In genomic region chr11:47269829-47270305, GRCh38 we compare ENCODE assay signal across 1 cellular context.
TF ChIP-seq lines count a peak whose summit lies in the region.

TSS of gene MADD (plus strand) at chr11:47270133.

TF ChIP-seq in K562, 482 proteins besides CTCF, POLR2A, EP300 and RAD21 (continued from another document and continues in another):
- TF ChIP-seq, protein P1, sequence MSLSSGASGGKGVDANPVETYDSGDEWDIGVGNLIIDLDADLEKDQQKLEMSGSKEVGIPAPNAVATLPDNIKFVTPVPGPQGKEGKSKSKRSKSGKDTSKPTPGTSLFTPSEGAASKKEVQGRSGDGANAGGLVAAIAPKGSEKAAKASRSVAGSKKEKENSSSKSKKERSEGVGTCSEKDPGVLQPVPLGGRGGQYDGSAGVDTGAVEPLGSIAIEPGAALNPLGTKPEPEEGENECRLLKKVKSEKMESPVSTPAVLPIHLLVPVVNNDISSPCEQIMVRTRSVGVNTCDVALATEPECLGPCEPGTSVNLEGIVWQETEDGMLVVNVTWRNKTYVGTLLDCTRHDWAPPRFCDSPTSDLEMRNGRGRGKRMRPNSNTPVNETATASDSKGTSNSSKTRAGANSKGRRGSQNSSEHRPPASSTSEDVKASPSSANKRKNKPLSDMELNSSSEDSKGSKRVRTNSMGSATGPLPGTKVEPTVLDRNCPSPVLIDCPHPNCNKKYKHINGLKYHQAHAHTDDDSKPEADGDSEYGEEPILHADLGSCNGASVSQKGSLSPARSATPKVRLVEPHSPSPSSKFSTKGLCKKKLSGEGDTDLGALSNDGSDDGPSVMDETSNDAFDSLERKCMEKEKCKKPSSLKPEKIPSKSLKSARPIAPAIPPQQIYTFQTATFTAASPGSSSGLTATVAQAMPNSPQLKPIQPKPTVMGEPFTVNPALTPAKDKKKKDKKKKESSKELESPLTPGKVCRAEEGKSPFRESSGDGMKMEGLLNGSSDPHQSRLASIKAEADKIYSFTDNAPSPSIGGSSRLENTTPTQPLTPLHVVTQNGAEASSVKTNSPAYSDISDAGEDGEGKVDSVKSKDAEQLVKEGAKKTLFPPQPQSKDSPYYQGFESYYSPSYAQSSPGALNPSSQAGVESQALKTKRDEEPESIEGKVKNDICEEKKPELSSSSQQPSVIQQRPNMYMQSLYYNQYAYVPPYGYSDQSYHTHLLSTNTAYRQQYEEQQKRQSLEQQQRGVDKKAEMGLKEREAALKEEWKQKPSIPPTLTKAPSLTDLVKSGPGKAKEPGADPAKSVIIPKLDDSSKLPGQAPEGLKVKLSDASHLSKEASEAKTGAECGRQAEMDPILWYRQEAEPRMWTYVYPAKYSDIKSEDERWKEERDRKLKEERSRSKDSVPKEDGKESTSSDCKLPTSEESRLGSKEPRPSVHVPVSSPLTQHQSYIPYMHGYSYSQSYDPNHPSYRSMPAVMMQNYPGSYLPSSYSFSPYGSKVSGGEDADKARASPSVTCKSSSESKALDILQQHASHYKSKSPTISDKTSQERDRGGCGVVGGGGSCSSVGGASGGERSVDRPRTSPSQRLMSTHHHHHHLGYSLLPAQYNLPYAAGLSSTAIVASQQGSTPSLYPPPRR (CRISPR knock-in tag; IDR thresholded peaks at IDR 0.05; ENCODE audit: borderline replicate concordance), result no peak
- TF ChIP-seq E2F6 (IDR thresholded peaks at IDR 0.05; ENCODE audit: borderline replicate concordance in 1 of 2, extremely low read depth in 1 of 2, insufficient read depth in 1 of 2, insufficient read length in 1 of 2, low read depth in 1 of 2, low read length in 1 of 2, poor library complexity in 1 of 2, severe bottlenecking in 1 of 2) (peak; percentile 73 to 84), MAFK (IDR thresholded peaks at IDR 0.05; ENCODE audit: low read length) (no peak), ZNF644 (tag; IDR thresholded peaks at IDR 0.05; ENCODE audit: low read depth) (no peak), HDAC8 (tag; IDR thresholded peaks at IDR 0.05) (no peak), ZNF830 (CRISPR knock-in tag; IDR thresholded peaks at IDR 0.05) (no peak), TRIM28 (IDR thresholded peaks at IDR 0.05) (no peak), SREBF1 (IDR thresholded peaks at IDR 0.05; ENCODE audit: borderline replicate concordance, low read depth, low read length) (0 out of 2 replicates have a peak, but pooled peaks have one; percentile 63), IRF1 (CRISPR knock-in tag; IDR thresholded peaks at IDR 0.05; ENCODE audit: borderline replicate concordance) (no peak), TCF3 (CRISPR knock-in tag; IDR thresholded peaks at IDR 0.05) (no peak), SPI1 (IDR thresholded peaks at IDR 0.05; ENCODE audit: borderline replicate concordance, low read depth, low read length) (peak; percentile 9; the same call in 1 of the 2 replicates), GTF2B (IDR thresholded peaks at IDR 0.05; ENCODE audit: extremely low read depth, insufficient read length) (no peak), C11orf30 (IDR thresholded peaks at IDR 0.05; ENCODE audit: low read depth) (no peak), E2F1 (CRISPR knock-in tag; IDR thresholded peaks at IDR 0.05) (no peak), BCLAF1 (IDR thresholded peaks at IDR 0.05; ENCODE audit: borderline replicate concordance in 1 of 2, control insufficient read depth in 1 of 2, low read depth in 2 of 2, low read length in 1 of 2) (no peak), ZNF707 (CRISPR knock-in tag; conservative IDR thresholded peaks at IDR 0.05) (no peak), KLF13 (tag; IDR thresholded peaks at IDR 0.05; ENCODE audit: borderline replicate concordance, low read depth) (no peak), SMARCA4 (IDR thresholded peaks at IDR 0.05) (no peak), PRPF4 (IDR thresholded peaks at IDR 0.05; ENCODE audit: insufficient read depth, low read depth, low read length, poor library complexity, severe bottlenecking) (no peak), STAT5A (IDR thresholded peaks at IDR 0.05; ENCODE audit: borderline replicate concordance, low read length) (no peak), THRB (CRISPR knock-in tag; conservative IDR thresholded peaks at IDR 0.05) (no peak), STAG1 (CRISPR knock-in tag; IDR thresholded peaks at IDR 0.05; ENCODE audit: borderline replicate concordance) (no peak), PPARD (CRISPR knock-in tag; IDR thresholded peaks at IDR 0.05) (no peak), TCFL5 (CRISPR knock-in tag; conservative IDR thresholded peaks at IDR 0.05) (no peak), MAZ (CRISPR knock-in tag; conservative IDR thresholded peaks at IDR 0.05 in 1 of 2, IDR thresholded peaks at IDR 0.05 in 1 of 2) (peak in 1 of 2 experiments; percentile 80; a peak in 2 of 4 replicates), MTF1 (CRISPR knock-in tag; IDR thresholded peaks at IDR 0.05; ENCODE audit: borderline replicate concordance) (no peak), SAP30 (IDR thresholded peaks at IDR 0.05; ENCODE audit: borderline replicate concordance, insufficient read depth, low read depth, low read length, poor library complexity, severe bottlenecking) (peak; percentile 39), TCF7L2 (IDR thresholded peaks at IDR 0.05; ENCODE audit: low read depth, low read length) (peak; percentile 88), HNRNPH1 (optimal IDR thresholded peaks at IDR 0.05; ENCODE audit: low read depth, low read length) (no peak), POLR2G (IDR thresholded peaks at IDR 0.05; ENCODE audit: low read depth, low read length) (peak; percentile 89), BHLHE40 (IDR thresholded peaks at IDR 0.05; ENCODE audit: low read length) (peak; percentile 95), TAF15 (IDR thresholded peaks at IDR 0.05; ENCODE audit: low read depth, low read length) (no peak), ZNF12 (CRISPR knock-in tag; IDR thresholded peaks at IDR 0.05) (no peak)
- TF ChIP-seq, protein P2, sequence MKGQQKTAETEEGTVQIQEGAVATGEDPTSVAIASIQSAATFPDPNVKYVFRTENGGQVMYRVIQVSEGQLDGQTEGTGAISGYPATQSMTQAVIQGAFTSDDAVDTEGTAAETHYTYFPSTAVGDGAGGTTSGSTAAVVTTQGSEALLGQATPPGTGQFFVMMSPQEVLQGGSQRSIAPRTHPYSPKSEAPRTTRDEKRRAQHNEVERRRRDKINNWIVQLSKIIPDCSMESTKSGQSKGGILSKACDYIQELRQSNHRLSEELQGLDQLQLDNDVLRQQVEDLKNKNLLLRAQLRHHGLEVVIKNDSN (CRISPR knock-in tag; IDR thresholded peaks at IDR 0.05), result no peak
- TF ChIP-seq, protein P3, sequence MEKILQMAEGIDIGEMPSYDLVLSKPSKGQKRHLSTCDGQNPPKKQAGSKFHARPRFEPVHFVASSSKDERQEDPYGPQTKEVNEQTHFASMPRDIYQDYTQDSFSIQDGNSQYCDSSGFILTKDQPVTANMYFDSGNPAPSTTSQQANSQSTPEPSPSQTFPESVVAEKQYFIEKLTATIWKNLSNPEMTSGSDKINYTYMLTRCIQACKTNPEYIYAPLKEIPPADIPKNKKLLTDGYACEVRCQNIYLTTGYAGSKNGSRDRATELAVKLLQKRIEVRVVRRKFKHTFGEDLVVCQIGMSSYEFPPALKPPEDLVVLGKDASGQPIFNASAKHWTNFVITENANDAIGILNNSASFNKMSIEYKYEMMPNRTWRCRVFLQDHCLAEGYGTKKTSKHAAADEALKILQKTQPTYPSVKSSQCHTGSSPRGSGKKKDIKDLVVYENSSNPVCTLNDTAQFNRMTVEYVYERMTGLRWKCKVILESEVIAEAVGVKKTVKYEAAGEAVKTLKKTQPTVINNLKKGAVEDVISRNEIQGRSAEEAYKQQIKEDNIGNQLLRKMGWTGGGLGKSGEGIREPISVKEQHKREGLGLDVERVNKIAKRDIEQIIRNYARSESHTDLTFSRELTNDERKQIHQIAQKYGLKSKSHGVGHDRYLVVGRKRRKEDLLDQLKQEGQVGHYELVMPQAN (IDR thresholded peaks at IDR 0.05; ENCODE audit: borderline replicate concordance), result no peak
- TF ChIP-seq, protein P4, sequence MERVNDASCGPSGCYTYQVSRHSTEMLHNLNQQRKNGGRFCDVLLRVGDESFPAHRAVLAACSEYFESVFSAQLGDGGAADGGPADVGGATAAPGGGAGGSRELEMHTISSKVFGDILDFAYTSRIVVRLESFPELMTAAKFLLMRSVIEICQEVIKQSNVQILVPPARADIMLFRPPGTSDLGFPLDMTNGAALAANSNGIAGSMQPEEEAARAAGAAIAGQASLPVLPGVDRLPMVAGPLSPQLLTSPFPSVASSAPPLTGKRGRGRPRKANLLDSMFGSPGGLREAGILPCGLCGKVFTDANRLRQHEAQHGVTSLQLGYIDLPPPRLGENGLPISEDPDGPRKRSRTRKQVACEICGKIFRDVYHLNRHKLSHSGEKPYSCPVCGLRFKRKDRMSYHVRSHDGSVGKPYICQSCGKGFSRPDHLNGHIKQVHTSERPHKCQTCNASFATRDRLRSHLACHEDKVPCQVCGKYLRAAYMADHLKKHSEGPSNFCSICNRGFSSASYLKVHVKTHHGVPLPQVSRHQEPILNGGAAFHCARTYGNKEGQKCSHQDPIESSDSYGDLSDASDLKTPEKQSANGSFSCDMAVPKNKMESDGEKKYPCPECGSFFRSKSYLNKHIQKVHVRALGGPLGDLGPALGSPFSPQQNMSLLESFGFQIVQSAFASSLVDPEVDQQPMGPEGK (CRISPR knock-in tag; IDR thresholded peaks at IDR 0.05; ENCODE audit: borderline replicate concordance), result no peak
- TF ChIP-seq, protein P5, sequence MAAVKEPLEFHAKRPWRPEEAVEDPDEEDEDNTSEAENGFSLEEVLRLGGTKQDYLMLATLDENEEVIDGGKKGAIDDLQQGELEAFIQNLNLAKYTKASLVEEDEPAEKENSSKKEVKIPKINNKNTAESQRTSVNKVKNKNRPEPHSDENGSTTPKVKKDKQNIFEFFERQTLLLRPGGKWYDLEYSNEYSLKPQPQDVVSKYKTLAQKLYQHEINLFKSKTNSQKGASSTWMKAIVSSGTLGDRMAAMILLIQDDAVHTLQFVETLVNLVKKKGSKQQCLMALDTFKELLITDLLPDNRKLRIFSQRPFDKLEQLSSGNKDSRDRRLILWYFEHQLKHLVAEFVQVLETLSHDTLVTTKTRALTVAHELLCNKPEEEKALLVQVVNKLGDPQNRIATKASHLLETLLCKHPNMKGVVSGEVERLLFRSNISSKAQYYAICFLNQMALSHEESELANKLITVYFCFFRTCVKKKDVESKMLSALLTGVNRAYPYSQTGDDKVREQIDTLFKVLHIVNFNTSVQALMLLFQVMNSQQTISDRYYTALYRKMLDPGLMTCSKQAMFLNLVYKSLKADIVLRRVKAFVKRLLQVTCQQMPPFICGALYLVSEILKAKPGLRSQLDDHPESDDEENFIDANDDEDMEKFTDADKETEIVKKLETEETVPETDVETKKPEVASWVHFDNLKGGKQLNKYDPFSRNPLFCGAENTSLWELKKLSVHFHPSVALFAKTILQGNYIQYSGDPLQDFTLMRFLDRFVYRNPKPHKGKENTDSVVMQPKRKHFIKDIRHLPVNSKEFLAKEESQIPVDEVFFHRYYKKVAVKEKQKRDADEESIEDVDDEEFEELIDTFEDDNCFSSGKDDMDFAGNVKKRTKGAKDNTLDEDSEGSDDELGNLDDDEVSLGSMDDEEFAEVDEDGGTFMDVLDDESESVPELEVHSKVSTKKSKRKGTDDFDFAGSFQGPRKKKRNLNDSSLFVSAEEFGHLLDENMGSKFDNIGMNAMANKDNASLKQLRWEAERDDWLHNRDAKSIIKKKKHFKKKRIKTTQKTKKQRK (IDR thresholded peaks at IDR 0.05; ENCODE audit: borderline replicate concordance, low read depth, low read length), result no peak
